ENCODE assay signal across 8 cellular contexts in genomic region chr1:223142269-223142668, GRCh38. TPM values are rescaled to one million over a fixed set of nuclear protein-coding genes. Genes with fewer than 3 reads are reported as not detected.
DNase-seq lines count a peak whose midpoint lies in the region; ATAC-seq and TF ChIP-seq lines count a peak whose summit lies in the region.

No MANE protein-coding gene starts in this region.

- H3K27me3 Mint-ChIP-seq in activated CD8-positive, alpha-beta T cell treated with anti-CD3 and anti-CD28 coated beads, Interleukin-2, amount 10 ng/mL, durations not matched to agents 7 days and 5 days (ENCODE audit: low read depth): peaks cover 12% of the 10 kb centered on the region
- H3K27me3 Mint-ChIP-seq in activated CD8-positive, alpha-beta T cell treated with anti-CD3 and anti-CD28 coated beads for 36 hours: no peaks in the 10 kb centered on the region
- peaks cover 18% of the 10 kb centered on the region for H3K27me3 Mint-ChIP-seq in activated CD4-positive, alpha-beta memory T cell treated with anti-CD3 and anti-CD28 coated beads, Interleukin-2, amount 10 ng/mL, durations not matched to agents 7 days and 5 days

- DNase-seq in activated CD8-positive, alpha-beta T cell treated with anti-CD3 and anti-CD28 coated beads, Interleukin-2, amount 10 ng/mL, durations not matched to agents 7 days and 5 days: no peak
- no peak for DNase-seq in activated CD8-positive, alpha-beta T cell treated with anti-CD3 and anti-CD28 coated beads for 36 hours
- DNase-seq in activated CD4-positive, alpha-beta memory T cell treated with anti-CD3 and anti-CD28 coated beads, Interleukin-2, amount 10 ng/mL, durations not matched to agents 7 days and 5 days: no peak
- no peak for DNase-seq in kidney epithelial cell (ENCODE audit: low read depth)
- no peak for DNase-seq in stomach
- DNase-seq in epidermal melanocyte (ENCODE audit: insufficient read length, low spot score): no peak
- DNase-seq in Ammon's horn (ENCODE audit: low spot score): no peak
- DNase-seq in NCI-H82 (lab: John Stamatoyannopoulos, UW): no peak

- peaks cover 5% of the 10 kb centered on the region for H3K9me3 Mint-ChIP-seq in activated CD8-positive, alpha-beta T cell treated with anti-CD3 and anti-CD28 coated beads, Interleukin-2, amount 10 ng/mL, durations not matched to agents 7 days and 5 days (ENCODE audit: insufficient read depth)
- H3K9me3 Mint-ChIP-seq in activated CD8-positive, alpha-beta T cell treated with anti-CD3 and anti-CD28 coated beads for 36 hours: peaks cover 1% of the 10 kb centered on the region
- peaks cover 7% of the 10 kb centered on the region for H3K9me3 Mint-ChIP-seq in activated CD4-positive, alpha-beta memory T cell treated with anti-CD3 and anti-CD28 coated beads, Interleukin-2, amount 10 ng/mL, durations not matched to agents 7 days and 5 days

- POLR2A ChIA-PET in activated CD8-positive, alpha-beta T cell treated with anti-CD3 and anti-CD28 coated beads, Interleukin-2, amount 10 ng/mL, durations not matched to agents 7 days and 5 days (lab: Charles Lee): no interaction called here
- POLR2A ChIA-PET in activated CD8-positive, alpha-beta T cell treated with anti-CD3 and anti-CD28 coated beads for 36 hours (lab: Charles Lee): interaction anchor here (1.0 kb wide), 1 partner anchor 9 kb away, joined by 3 read pairs; no protein-coding TSS in a partner anchor
- POLR2A ChIA-PET in activated CD4-positive, alpha-beta memory T cell treated with anti-CD3 and anti-CD28 coated beads, Interleukin-2, amount 10 ng/mL, durations not matched to agents 7 days and 5 days (lab: Charles Lee): no interaction called here

- no peak for ATAC-seq in activated CD8-positive, alpha-beta T cell treated with anti-CD3 and anti-CD28 coated beads, Interleukin-2, amount 10 ng/mL, durations not matched to agents 7 days and 5 days
- no peak for ATAC-seq in activated CD8-positive, alpha-beta T cell treated with anti-CD3 and anti-CD28 coated beads for 36 hours

- intact Hi-C loops in activated CD8-positive, alpha-beta T cell treated with anti-CD3 and anti-CD28 coated beads for 36 hours (cut with micrococcal nuclease): no loop called here
- intact Hi-C loops in stomach (cut with DNase I; ENCODE audit: low total_unique reads): no loop called here

- no peak for TF ChIP-seq EP300 in stomach (IDR thresholded peaks at IDR 0.05)

- H3K27ac Mint-ChIP-seq in activated CD8-positive, alpha-beta T cell treated with anti-CD3 and anti-CD28 coated beads, Interleukin-2, amount 10 ng/mL, durations not matched to agents 7 days and 5 days: no peak overlapping the region
- no peak overlapping the region for H3K27ac Mint-ChIP-seq in activated CD8-positive, alpha-beta T cell treated with anti-CD3 and anti-CD28 coated beads for 36 hours
- H3K27ac Mint-ChIP-seq in activated CD4-positive, alpha-beta memory T cell treated with anti-CD3 and anti-CD28 coated beads, Interleukin-2, amount 10 ng/mL, durations not matched to agents 7 days and 5 days: no peak overlapping the region

- no peaks in the 10 kb centered on the region for H3K36me3 ChIP-seq in kidney epithelial cell (ENCODE audit: control insufficient read depth, insufficient read depth, low read length)
- H3K36me3 ChIP-seq in stomach: no peaks in the 10 kb centered on the region

- CTCF ChIA-PET in activated CD8-positive, alpha-beta T cell treated with anti-CD3 and anti-CD28 coated beads, Interleukin-2, amount 10 ng/mL, durations not matched to agents 7 days and 5 days (lab: Charles Lee): interaction anchor here (1.0 to 5.8 kb wide), 10 partner anchors 8 to 389 kb away, joined by 3 to 78 read pairs (median 5); no protein-coding TSS in a partner anchor
- CTCF ChIA-PET in activated CD8-positive, alpha-beta T cell treated with anti-CD3 and anti-CD28 coated beads for 36 hours (lab: Charles Lee): interaction anchor here (0.6 to 3.7 kb wide), 3 partner anchors 9 to 103 kb away, joined by 3 to 60 read pairs (median 3); no protein-coding TSS in a partner anchor
- CTCF ChIA-PET in activated CD4-positive, alpha-beta memory T cell treated with anti-CD3 and anti-CD28 coated beads, Interleukin-2, amount 10 ng/mL, durations not matched to agents 7 days and 5 days (lab: Charles Lee): interaction anchor here (1.2 to 2.8 kb wide), 4 partner anchors 9 to 19 kb away, joined by 3 to 12 read pairs (median 6); no protein-coding TSS in a partner anchor

- H3K36me3 Mint-ChIP-seq in activated CD8-positive, alpha-beta T cell treated with anti-CD3 and anti-CD28 coated beads, Interleukin-2, amount 10 ng/mL, durations not matched to agents 7 days and 5 days (ENCODE audit: low read depth): no peaks in the 10 kb centered on the region
- no peaks in the 10 kb centered on the region for H3K36me3 Mint-ChIP-seq in activated CD8-positive, alpha-beta T cell treated with anti-CD3 and anti-CD28 coated beads for 36 hours (ENCODE audit: low read depth)
- H3K36me3 Mint-ChIP-seq in activated CD4-positive, alpha-beta memory T cell treated with anti-CD3 and anti-CD28 coated beads, Interleukin-2, amount 10 ng/mL, durations not matched to agents 7 days and 5 days (ENCODE audit: low read depth): no peaks in the 10 kb centered on the region

- H3K9me3 ChIP-seq in stomach: no peaks in the 10 kb centered on the region

- H3K27me3 ChIP-seq in kidney epithelial cell (ENCODE audit: control insufficient read depth, insufficient read depth, low read length) (no peaks in the 10 kb centered on the region), stomach (no peaks in the 10 kb centered on the region)

- TF ChIP-seq CTCF in activated CD8-positive, alpha-beta T cell treated with anti-CD3 and anti-CD28 coated beads for 36 hours (IDR thresholded peaks at IDR 0.05): no peak
- no peak for TF ChIP-seq CTCF in kidney epithelial cell (IDR thresholded peaks at IDR 0.05; ENCODE audit: insufficient read depth, low read length, poor library complexity, severe bottlenecking)
- TF ChIP-seq CTCF in stomach (IDR thresholded peaks at IDR 0.05): no peak

- H3K4me3 ChIP-seq in kidney epithelial cell (ENCODE audit: low read depth, low read length) (peak overlapping the region; percentile 56), stomach (peak overlapping the region; percentile 54 to 77 (median 67))

- H3K27ac ChIP-seq in stomach: peak overlapping the region; percentile 65 to 89 (median 77)

- TF ChIP-seq POLR2A in stomach (IDR thresholded peaks at IDR 0.05): no peak

- WGBS in stomach, 5 donors: 72 to 83% (median 76%) methylated on average over 10 to 11 of the region's 11 CpGs

- H3K4me3 Mint-ChIP-seq in activated CD8-positive, alpha-beta T cell treated with anti-CD3 and anti-CD28 coated beads, Interleukin-2, amount 10 ng/mL, durations not matched to agents 7 days and 5 days: peak overlapping the region; percentile 68
- H3K4me3 Mint-ChIP-seq in activated CD8-positive, alpha-beta T cell treated with anti-CD3 and anti-CD28 coated beads for 36 hours: no peak overlapping the region
- H3K4me3 Mint-ChIP-seq in activated CD4-positive, alpha-beta memory T cell treated with anti-CD3 and anti-CD28 coated beads, Interleukin-2, amount 10 ng/mL, durations not matched to agents 7 days and 5 days: peak overlapping the region; percentile 12

- peaks cover 10% of the 10 kb centered on the region for H3K4me1 Mint-ChIP-seq in activated CD8-positive, alpha-beta T cell treated with anti-CD3 and anti-CD28 coated beads, Interleukin-2, amount 10 ng/mL, durations not matched to agents 7 days and 5 days (ENCODE audit: low read depth)
- H3K4me1 Mint-ChIP-seq in activated CD8-positive, alpha-beta T cell treated with anti-CD3 and anti-CD28 coated beads for 36 hours (ENCODE audit: low read depth): peaks cover 14% of the 10 kb centered on the region
- peaks cover 9% of the 10 kb centered on the region for H3K4me1 Mint-ChIP-seq in activated CD4-positive, alpha-beta memory T cell treated with anti-CD3 and anti-CD28 coated beads, Interleukin-2, amount 10 ng/mL, durations not matched to agents 7 days and 5 days

- H3K4me1 ChIP-seq in stomach: peaks cover 9 to 52% (median 45%) of the 10 kb centered on the region in 4 donors

RNA-seq across cellular contexts. Expression of gene TLR5, which starts 0.8 kb away (rescaled TPM):
- total RNA-seq in activated CD8-positive, alpha-beta T cell treated with anti-CD3 and anti-CD28 coated beads, Interleukin-2, amount 10 ng/mL, durations not matched to agents 7 days and 5 days: under 1 TPM; 0.32 to 0.44 TPM
- under 1 TPM; 0.11 to 0.38 TPM for total RNA-seq in activated CD8-positive, alpha-beta T cell treated with anti-CD3 and anti-CD28 coated beads for 36 hours
- under 1 TPM; 0.15 to 0.23 TPM for total RNA-seq in activated CD4-positive, alpha-beta memory T cell treated with anti-CD3 and anti-CD28 coated beads, Interleukin-2, amount 10 ng/mL, durations not matched to agents 7 days and 5 days
- total RNA-seq in kidney epithelial cell (0.07 and 3.7 TPM in 2 replicates), stomach (10 to 100 TPM in 1 of 5 donors, 1 to 10 TPM in 2, under 1 TPM in 1, not detected in 1; 0.58 to 25.9 (median 5.6) TPM)
- 1 to 10 TPM in 2 of 3 donors, under 1 TPM in 1; 0.46 to 5.4 (median 1.2) TPM for polyA plus RNA-seq in stomach
